1 cellular context compared by ENCODE assay signal in genomic region chr12:56189918-56190694, GRCh38.
A peak's percentile ranks its signal among the peaks of the same experiment; 100 is the strongest.
TF ChIP-seq lines count a peak whose summit lies in the region.

No MANE protein-coding gene starts in this region.

TF ChIP-seq in K562, 482 proteins besides CTCF, POLR2A, EP300 and RAD21 (continues in another document):
- no peak for TF ChIP-seq CLOCK (CRISPR knock-in tag; IDR thresholded peaks at IDR 0.05; ENCODE audit: borderline replicate concordance)
- 0 out of 2 replicates have a peak, but pooled peaks have one; percentile 12 for TF ChIP-seq SMC3 (conservative IDR thresholded peaks at IDR 0.05; ENCODE audit: insufficient read depth, low read depth, low read length)
- no peak for TF ChIP-seq TFAM (CRISPR knock-in tag; conservative IDR thresholded peaks at IDR 0.05)
- no peak for TF ChIP-seq CTCFL (IDR thresholded peaks at IDR 0.05; ENCODE audit: borderline replicate concordance, insufficient read depth, low read depth, low read length, poor library complexity, severe bottlenecking)
- no peak for TF ChIP-seq USF2 (CRISPR knock-in tag; IDR thresholded peaks at IDR 0.05)
- peak; percentile 84 for TF ChIP-seq POLR3A (IDR thresholded peaks at IDR 0.05; ENCODE audit: borderline replicate concordance, extremely low read depth, insufficient read depth, insufficient read length)
- no peak for TF ChIP-seq ATF6 (CRISPR knock-in tag; IDR thresholded peaks at IDR 0.05)
- TF ChIP-seq NCOR1 (IDR thresholded peaks at IDR 0.05): no peak
- TF ChIP-seq ZNF274 (IDR thresholded peaks at IDR 0.05; ENCODE audit: borderline replicate concordance, low read depth, low read length): no peak
- TF ChIP-seq SMAD2 (IDR thresholded peaks at IDR 0.05; ENCODE audit: low read depth, low read length): no peak
- TF ChIP-seq MAFF (IDR thresholded peaks at IDR 0.05; ENCODE audit: low read length): no peak
- no peak for TF ChIP-seq HIVEP1 (CRISPR knock-in tag; IDR thresholded peaks at IDR 0.05)
- TF ChIP-seq USF1 (CRISPR knock-in tag; IDR thresholded peaks at IDR 0.05): peak; percentile 5; the same call in 1 of the 2 replicates
- TF ChIP-seq ZNF609 (CRISPR knock-in tag; IDR thresholded peaks at IDR 0.05; ENCODE audit: borderline replicate concordance): no peak
- TF ChIP-seq TOE1 (IDR thresholded peaks at IDR 0.05; ENCODE audit: borderline replicate concordance): no peak; the same call in 1 of the 2 replicates
- no peak for TF ChIP-seq TOE1 (CRISPR knock-in tag; IDR thresholded peaks at IDR 0.05; ENCODE audit: borderline replicate concordance, low read depth)
- TF ChIP-seq CXXC5 (CRISPR knock-in tag; IDR thresholded peaks at IDR 0.05): peak; percentile 94
- peak; percentile 62 for TF ChIP-seq CHD2 (IDR thresholded peaks at IDR 0.05; ENCODE audit: low read depth, low read length)
- no peak for TF ChIP-seq ZNF512 (tag; IDR thresholded peaks at IDR 0.05)
- TF ChIP-seq SAFB (IDR thresholded peaks at IDR 0.05; ENCODE audit: borderline replicate concordance, low read depth, low read length): no peak
- no peak for TF ChIP-seq SLC30A9 (CRISPR knock-in tag; IDR thresholded peaks at IDR 0.05)
- TF ChIP-seq HDAC6 (IDR thresholded peaks at IDR 0.05; ENCODE audit: low read depth, low read length): no peak
- no peak for TF ChIP-seq MECOM (CRISPR knock-in tag; IDR thresholded peaks at IDR 0.05)
- no peak for TF ChIP-seq NFE2 (IDR thresholded peaks at IDR 0.05; ENCODE audit: low read depth)
- no peak for TF ChIP-seq CREBBP (IDR thresholded peaks at IDR 0.05; ENCODE audit: low read depth, low read length)
- TF ChIP-seq MEF2A (IDR thresholded peaks at IDR 0.05; ENCODE audit: control insufficient read depth, low read depth, low read length): 0 out of 2 replicates have a peak, but pooled peaks have one; percentile 7
- TF ChIP-seq FUS (optimal IDR thresholded peaks at IDR 0.05; ENCODE audit: low read depth, low read length): no peak
- TF ChIP-seq CCNT2 (IDR thresholded peaks at IDR 0.05; ENCODE audit: borderline replicate concordance, extremely low read depth, insufficient read length, low read depth, low read length): no peak
- TF ChIP-seq E2F4 (CRISPR knock-in tag; IDR thresholded peaks at IDR 0.05; ENCODE audit: low read depth): no peak
- no peak for TF ChIP-seq ZNF184 (CRISPR knock-in tag; IDR thresholded peaks at IDR 0.05)
- no peak for TF ChIP-seq KDM1A (IDR thresholded peaks at IDR 0.05)
- TF ChIP-seq SMAD3 (CRISPR knock-in tag; conservative IDR thresholded peaks at IDR 0.05): no peak
- 0 out of 2 replicates have a peak, but pooled peaks have one; percentile 44 for TF ChIP-seq PTBP1 (IDR thresholded peaks at IDR 0.05; ENCODE audit: low read depth, low read length)
- TF ChIP-seq RBM39 (optimal IDR thresholded peaks at IDR 0.05; ENCODE audit: low read depth, low read length): no peak
- TF ChIP-seq PCBP1 (IDR thresholded peaks at IDR 0.05; ENCODE audit: low read depth, low read length, poor library complexity, severe bottlenecking): no peak
- TF ChIP-seq TBL1XR1 (IDR thresholded peaks at IDR 0.05; ENCODE audit: low read length in 2 of 2): peak in 1 of 2 experiments; percentile 95; a peak in 2 of 4 replicates
- peak; percentile 6; the same call in 1 of the 2 replicates for TF ChIP-seq ZBTB33 (CRISPR knock-in tag; IDR thresholded peaks at IDR 0.05)
- TF ChIP-seq TCF15 (CRISPR knock-in tag; IDR thresholded peaks at IDR 0.05): no peak
- TF ChIP-seq SIRT6 (IDR thresholded peaks at IDR 0.05; ENCODE audit: low read depth, low read length): no peak
- no peak for TF ChIP-seq ZBTB9 (CRISPR knock-in tag; IDR thresholded peaks at IDR 0.05)
- TF ChIP-seq BCL6 (CRISPR knock-in tag; IDR thresholded peaks at IDR 0.05): no peak
